8 cellular contexts compared by ENCODE assay signal in the genomic region with DNA sequence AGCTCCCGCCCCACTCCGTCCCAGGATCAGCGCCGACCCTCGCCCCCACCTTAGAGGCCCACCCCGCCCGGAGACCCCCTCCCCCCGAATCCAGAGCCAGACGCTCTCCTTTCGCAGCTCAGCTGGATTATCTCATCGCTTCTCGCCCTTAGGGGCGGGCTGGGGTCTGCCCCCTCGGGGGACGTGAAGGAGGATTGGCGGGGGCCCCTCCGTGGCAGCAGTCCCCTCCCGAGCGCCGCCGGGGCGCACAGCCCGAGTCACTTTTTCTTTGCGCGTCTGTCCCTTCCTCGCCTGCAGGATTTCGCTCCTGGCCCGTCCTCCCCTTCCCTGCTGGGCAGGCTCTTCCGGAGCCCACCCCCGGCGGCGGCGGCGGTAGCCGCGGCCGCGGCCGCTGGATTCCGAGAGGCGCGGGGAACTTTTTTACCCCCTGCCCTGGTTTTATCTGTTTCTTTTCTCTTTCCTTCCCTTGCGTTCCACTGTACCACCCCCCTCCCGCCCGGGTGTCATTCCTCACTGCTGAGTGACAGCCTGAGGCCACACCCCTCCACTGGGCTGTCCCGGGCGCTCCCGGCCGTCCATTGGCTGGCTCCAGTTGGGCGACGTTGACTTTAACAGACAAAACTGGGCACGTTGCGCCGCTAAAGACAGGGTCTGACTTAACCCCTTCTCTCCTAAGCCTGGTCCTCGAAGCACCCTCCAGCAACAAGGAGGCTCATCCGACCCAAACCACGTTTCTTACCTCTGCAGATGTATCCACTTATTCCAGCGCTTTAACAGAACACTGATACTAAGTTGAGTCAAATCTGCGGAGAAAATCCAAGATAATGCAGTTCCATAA. TPM values are rescaled to one million over a fixed set of nuclear protein-coding genes. Genes with fewer than 3 reads are reported as not detected.
DNase-seq lines count a peak whose midpoint lies in the region; ATAC-seq, FAIRE-seq and TF ChIP-seq lines count a peak whose summit lies in the region.

No MANE protein-coding gene starts in this region.

- H3K4me3 Mint-ChIP-seq in IgD-negative memory B cell (peak overlapping the region; percentile 62 to 93 (median 84)), immature natural killer cell (peak overlapping the region; percentile 76 to 87 (median 83))

- TF ChIP-seq POLR2A in breast epithelium (IDR thresholded peaks at IDR 0.05) = no peak

- H3K36me3 Mint-ChIP-seq in IgD-negative memory B cell (peaks cover 6% of the 10 kb centered on the region), immature natural killer cell (peaks cover 0 to 3% (median 3%) of the 10 kb centered on the region in 3 donors)

- ATAC-seq in GM21723 (IDR thresholded peaks at IDR 0.05; ENCODE audit: unreplicated experiment) = peak; percentile 54

- TF ChIP-seq CTCF in breast epithelium (IDR thresholded peaks at IDR 0.05) = no peak

- H3K27ac Mint-ChIP-seq in IgD-negative memory B cell (peak overlapping the region; percentile 43 to 89 (median 85)), immature natural killer cell (no peak overlapping the region)

- no peak for FAIRE-seq in RCC 7860 (lab: Jason Lieb, UNC)

- H3K9me3 ChIP-seq in breast epithelium (peaks cover 0 to 6% of the 10 kb centered on the region in 2 donors), skeletal muscle tissue (ENCODE audit: control insufficient read depth in 3 of 3, low read length in 3 of 3) (peaks cover 0 to 2% (median 0%) of the 10 kb centered on the region in 3 donors)

- H3K4me1 ChIP-seq in breast epithelium (peaks cover 7 to 9% of the 10 kb centered on the region in 2 donors), skeletal muscle tissue (ENCODE audit: control insufficient read depth in 3 of 3, insufficient read depth in 3 of 3, low read length in 3 of 3) (peaks cover 23 to 34% (median 30%) of the 10 kb centered on the region in 3 donors)

- no peak overlapping the region for H3K27ac ChIP-seq in breast epithelium
- H3K27ac ChIP-seq in skeletal muscle tissue (ENCODE audit: low read depth, low read length) = no peak overlapping the region

- H3K4me3 ChIP-seq in breast epithelium = peak overlapping the region; percentile 53 to 75 (median 57)
- H3K4me3 ChIP-seq in skeletal muscle tissue (ENCODE audit: low read length in 3 of 3) = peak overlapping the region; percentile 17 to 65 (median 56)

- H3K27me3 ChIP-seq in breast epithelium (peaks cover 22 to 98% of the 10 kb centered on the region in 2 donors), skeletal muscle tissue (ENCODE audit: control insufficient read depth in 3 of 3, insufficient read depth in 3 of 3, low read length in 3 of 3) (peaks cover 85 to 97% (median 88%) of the 10 kb centered on the region in 3 donors)

- H3K9me3 Mint-ChIP-seq in IgD-negative memory B cell (peaks cover 2 to 5% (median 3%) of the 10 kb centered on the region in 3 donors), immature natural killer cell (peaks cover 0 to 14% (median under 1%) of the 10 kb centered on the region in 6 donors)

- DNase-seq in EH (ENCODE audit: low read depth) (peak; percentile 73), RCC 7860 (ENCODE audit: low spot score) (peak; percentile 46), breast epithelium (ENCODE audit: low spot score in 2 of 2) (no peak), immature natural killer cell (no peak), middle frontal gyrus (ENCODE audit: extremely low spot score, low spot score) (no peak)

- H3K27me3 Mint-ChIP-seq in IgD-negative memory B cell (peaks cover 61% of the 10 kb centered on the region), immature natural killer cell (ENCODE audit: low read depth in 3 of 3) (peaks cover 40 to 63% (median 58%) of the 10 kb centered on the region in 3 donors)

- intact Hi-C loops in breast epithelium (cut with DNase I; ENCODE audit: low total_unique reads) = loop anchor here (5.0 to 10.0 kb wide), 2 partner anchors 357 to 690 kb away; no protein-coding TSS in a partner anchor

- peak overlapping the region in 1 of 3 donors; percentile 8 for H3K9ac ChIP-seq in skeletal muscle tissue (ENCODE audit: low read depth in 1 of 3, low read length in 3 of 3)

- H3K36me3 ChIP-seq in breast epithelium (no peaks in the 10 kb centered on the region), skeletal muscle tissue (ENCODE audit: control insufficient read depth in 3 of 3, insufficient read depth in 3 of 3, low read length in 3 of 3) (no peaks in the 10 kb centered on the region)

- H3K4me1 Mint-ChIP-seq in IgD-negative memory B cell (peaks cover 24 to 35% (median 27%) of the 10 kb centered on the region in 3 donors), immature natural killer cell (peaks cover 36 to 43% of the 10 kb centered on the region in 2 donors)

RNA-seq across cellular contexts. Expression of a gene that starts 0.5 kb away (rescaled TPM):
- polyA plus RNA-seq in IgD-negative memory B cell (not detected), immature natural killer cell (not detected)
- total RNA-seq in breast epithelium (under 1 TPM in 1 of 3 donors, not detected in 2; under 0.01 TPM), skeletal muscle tissue (under 0.01 TPM)

Comparison
In these comparisons a context has a peak if more than half of its experiments do, and no peak if none do; other contexts are left out.
1. DNase-seq: peak in EH (single experiment) and RCC 7860 (single experiment); none in breast epithelium (0 of 2), immature natural killer cell (0 of 3) and middle frontal gyrus (single experiment).
2. H3K27ac Mint-ChIP-seq: peak in IgD-negative memory B cell (3 of 3); none in immature natural killer cell (0 of 6).